ENCODE assay signal across 1 cellular context in genomic region chr3:159796744-159797143, GRCh38.
TF ChIP-seq lines count a peak whose summit lies in the region.

No MANE protein-coding gene starts in this region.

TF ChIP-seq in HEK293, 187 proteins besides CTCF, POLR2A, EP300 and RAD21:
- TF ChIP-seq, protein P1, sequence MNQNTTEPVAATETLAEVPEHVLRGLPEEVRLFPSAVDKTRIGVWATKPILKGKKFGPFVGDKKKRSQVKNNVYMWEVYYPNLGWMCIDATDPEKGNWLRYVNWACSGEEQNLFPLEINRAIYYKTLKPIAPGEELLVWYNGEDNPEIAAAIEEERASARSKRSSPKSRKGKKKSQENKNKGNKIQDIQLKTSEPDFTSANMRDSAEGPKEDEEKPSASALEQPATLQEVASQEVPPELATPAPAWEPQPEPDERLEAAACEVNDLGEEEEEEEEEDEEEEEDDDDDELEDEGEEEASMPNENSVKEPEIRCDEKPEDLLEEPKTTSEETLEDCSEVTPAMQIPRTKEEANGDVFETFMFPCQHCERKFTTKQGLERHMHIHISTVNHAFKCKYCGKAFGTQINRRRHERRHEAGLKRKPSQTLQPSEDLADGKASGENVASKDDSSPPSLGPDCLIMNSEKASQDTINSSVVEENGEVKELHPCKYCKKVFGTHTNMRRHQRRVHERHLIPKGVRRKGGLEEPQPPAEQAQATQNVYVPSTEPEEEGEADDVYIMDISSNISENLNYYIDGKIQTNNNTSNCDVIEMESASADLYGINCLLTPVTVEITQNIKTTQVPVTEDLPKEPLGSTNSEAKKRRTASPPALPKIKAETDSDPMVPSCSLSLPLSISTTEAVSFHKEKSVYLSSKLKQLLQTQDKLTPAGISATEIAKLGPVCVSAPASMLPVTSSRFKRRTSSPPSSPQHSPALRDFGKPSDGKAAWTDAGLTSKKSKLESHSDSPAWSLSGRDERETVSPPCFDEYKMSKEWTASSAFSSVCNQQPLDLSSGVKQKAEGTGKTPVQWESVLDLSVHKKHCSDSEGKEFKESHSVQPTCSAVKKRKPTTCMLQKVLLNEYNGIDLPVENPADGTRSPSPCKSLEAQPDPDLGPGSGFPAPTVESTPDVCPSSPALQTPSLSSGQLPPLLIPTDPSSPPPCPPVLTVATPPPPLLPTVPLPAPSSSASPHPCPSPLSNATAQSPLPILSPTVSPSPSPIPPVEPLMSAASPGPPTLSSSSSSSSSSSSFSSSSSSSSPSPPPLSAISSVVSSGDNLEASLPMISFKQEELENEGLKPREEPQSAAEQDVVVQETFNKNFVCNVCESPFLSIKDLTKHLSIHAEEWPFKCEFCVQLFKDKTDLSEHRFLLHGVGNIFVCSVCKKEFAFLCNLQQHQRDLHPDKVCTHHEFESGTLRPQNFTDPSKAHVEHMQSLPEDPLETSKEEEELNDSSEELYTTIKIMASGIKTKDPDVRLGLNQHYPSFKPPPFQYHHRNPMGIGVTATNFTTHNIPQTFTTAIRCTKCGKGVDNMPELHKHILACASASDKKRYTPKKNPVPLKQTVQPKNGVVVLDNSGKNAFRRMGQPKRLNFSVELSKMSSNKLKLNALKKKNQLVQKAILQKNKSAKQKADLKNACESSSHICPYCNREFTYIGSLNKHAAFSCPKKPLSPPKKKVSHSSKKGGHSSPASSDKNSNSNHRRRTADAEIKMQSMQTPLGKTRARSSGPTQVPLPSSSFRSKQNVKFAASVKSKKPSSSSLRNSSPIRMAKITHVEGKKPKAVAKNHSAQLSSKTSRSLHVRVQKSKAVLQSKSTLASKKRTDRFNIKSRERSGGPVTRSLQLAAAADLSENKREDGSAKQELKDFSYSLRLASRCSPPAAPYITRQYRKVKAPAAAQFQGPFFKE (tag by site-specific recombination; IDR thresholded peaks at IDR 0.05; ENCODE audit: borderline replicate concordance) = no peak
- no peak for TF ChIP-seq BCL11B (tag by site-specific recombination; IDR thresholded peaks at IDR 0.05; ENCODE audit: low read depth)
- no peak for TF ChIP-seq ZNF777 (tag by site-specific recombination; IDR thresholded peaks at IDR 0.05; ENCODE audit: borderline replicate concordance)
- TF ChIP-seq, protein P2, sequence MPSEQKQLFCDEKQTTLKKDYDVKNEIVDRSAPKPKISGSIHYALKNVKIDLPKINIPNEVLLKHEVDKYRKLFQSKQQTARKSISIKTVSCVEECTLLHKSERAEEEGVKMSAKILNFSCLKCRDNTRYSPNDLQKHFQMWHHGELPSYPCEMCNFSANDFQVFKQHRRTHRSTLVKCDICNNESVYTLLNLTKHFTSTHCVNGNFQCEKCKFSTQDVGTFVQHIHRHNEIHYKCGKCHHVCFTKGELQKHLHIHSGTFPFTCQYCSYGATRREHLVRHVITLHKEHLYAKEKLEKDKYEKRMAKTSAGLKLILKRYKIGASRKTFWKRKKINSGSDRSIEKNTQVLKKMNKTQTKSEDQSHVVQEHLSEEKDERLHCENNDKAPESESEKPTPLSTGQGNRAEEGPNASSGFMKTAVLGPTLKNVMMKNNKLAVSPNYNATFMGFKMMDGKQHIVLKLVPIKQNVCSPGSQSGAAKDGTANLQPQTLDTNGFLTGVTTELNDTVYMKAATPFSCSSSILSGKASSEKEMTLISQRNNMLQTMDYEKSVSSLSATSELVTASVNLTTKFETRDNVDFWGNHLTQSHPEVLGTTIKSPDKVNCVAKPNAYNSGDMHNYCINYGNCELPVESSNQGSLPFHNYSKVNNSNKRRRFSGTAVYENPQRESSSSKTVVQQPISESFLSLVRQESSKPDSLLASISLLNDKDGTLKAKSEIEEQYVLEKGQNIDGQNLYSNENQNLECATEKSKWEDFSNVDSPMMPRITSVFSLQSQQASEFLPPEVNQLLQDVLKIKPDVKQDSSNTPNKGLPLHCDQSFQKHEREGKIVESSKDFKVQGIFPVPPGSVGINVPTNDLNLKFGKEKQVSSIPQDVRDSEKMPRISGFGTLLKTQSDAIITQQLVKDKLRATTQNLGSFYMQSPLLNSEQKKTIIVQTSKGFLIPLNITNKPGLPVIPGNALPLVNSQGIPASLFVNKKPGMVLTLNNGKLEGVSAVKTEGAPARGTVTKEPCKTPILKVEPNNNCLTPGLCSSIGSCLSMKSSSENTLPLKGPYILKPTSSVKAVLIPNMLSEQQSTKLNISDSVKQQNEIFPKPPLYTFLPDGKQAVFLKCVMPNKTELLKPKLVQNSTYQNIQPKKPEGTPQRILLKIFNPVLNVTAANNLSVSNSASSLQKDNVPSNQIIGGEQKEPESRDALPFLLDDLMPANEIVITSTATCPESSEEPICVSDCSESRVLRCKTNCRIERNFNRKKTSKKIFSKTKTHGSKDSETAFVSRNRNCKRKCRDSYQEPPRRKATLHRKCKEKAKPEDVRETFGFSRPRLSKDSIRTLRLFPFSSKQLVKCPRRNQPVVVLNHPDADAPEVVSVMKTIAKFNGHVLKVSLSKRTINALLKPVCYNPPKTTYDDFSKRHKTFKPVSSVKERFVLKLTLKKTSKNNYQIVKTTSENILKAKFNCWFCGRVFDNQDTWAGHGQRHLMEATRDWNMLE (tag by site-specific recombination; conservative IDR thresholded peaks at IDR 0.05; ENCODE audit: low read depth) = no peak
- TF ChIP-seq ZNF629 (tag by site-specific recombination; IDR thresholded peaks at IDR 0.05) = peak; percentile 78
- 0 out of 2 replicates have a peak, but pooled peaks have one; percentile 14 for TF ChIP-seq ZBTB21 (tag by site-specific recombination; IDR thresholded peaks at IDR 0.05)
- TF ChIP-seq SETDB1 (IDR thresholded peaks at IDR 0.05; ENCODE audit: insufficient read length, low read length) = peak; percentile 4
- TF ChIP-seq, protein P3, sequence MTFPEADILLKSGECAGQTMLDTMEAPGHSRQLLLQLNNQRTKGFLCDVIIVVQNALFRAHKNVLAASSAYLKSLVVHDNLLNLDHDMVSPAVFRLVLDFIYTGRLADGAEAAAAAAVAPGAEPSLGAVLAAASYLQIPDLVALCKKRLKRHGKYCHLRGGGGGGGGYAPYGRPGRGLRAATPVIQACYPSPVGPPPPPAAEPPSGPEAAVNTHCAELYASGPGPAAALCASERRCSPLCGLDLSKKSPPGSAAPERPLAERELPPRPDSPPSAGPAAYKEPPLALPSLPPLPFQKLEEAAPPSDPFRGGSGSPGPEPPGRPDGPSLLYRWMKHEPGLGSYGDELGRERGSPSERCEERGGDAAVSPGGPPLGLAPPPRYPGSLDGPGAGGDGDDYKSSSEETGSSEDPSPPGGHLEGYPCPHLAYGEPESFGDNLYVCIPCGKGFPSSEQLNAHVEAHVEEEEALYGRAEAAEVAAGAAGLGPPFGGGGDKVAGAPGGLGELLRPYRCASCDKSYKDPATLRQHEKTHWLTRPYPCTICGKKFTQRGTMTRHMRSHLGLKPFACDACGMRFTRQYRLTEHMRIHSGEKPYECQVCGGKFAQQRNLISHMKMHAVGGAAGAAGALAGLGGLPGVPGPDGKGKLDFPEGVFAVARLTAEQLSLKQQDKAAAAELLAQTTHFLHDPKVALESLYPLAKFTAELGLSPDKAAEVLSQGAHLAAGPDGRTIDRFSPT (tag by site-specific recombination; IDR thresholded peaks at IDR 0.05) = peak; percentile 62
- peak; percentile 90 for TF ChIP-seq ATF2 (tag by site-specific recombination; IDR thresholded peaks at IDR 0.05; ENCODE audit: low read depth)
- no peak for TF ChIP-seq ZFP3 (tag by site-specific recombination; IDR thresholded peaks at IDR 0.05; ENCODE audit: low read depth)
- TF ChIP-seq, protein P4, sequence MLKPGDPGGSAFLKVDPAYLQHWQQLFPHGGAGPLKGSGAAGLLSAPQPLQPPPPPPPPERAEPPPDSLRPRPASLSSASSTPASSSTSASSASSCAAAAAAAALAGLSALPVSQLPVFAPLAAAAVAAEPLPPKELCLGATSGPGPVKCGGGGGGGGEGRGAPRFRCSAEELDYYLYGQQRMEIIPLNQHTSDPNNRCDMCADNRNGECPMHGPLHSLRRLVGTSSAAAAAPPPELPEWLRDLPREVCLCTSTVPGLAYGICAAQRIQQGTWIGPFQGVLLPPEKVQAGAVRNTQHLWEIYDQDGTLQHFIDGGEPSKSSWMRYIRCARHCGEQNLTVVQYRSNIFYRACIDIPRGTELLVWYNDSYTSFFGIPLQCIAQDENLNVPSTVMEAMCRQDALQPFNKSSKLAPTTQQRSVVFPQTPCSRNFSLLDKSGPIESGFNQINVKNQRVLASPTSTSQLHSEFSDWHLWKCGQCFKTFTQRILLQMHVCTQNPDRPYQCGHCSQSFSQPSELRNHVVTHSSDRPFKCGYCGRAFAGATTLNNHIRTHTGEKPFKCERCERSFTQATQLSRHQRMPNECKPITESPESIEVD (tag by site-specific recombination; IDR thresholded peaks at IDR 0.05) = peak; percentile 81
- no peak for TF ChIP-seq ZNF169 (tag by site-specific recombination; IDR thresholded peaks at IDR 0.05)
- no peak for TF ChIP-seq KLF8 (tag by site-specific recombination; IDR thresholded peaks at IDR 0.05)
- TF ChIP-seq ZNF660 (tag by site-specific recombination; IDR thresholded peaks at IDR 0.05) = 0 out of 2 replicates have a peak, but pooled peaks have one; percentile 48
